ENCODE assay signal across 24 cellular contexts in genomic region chr2:118351796-118352195, GRCh38.
"Had no signal": no experiment of that assay in that cellular context is flagged by ENCODE, and none has a peak within 500 bp of the region (broad histone marks: within the 10 kb centered on the region; RNA-seq: fewer than 3 reads in every experiment).

No MANE protein-coding gene starts in this region.

- H3K36me3 Mint-ChIP-seq: IgD-negative memory B cell had no signal

- DNase-seq: Kasumi-1, MM.1S, NCI-H1092 treated with DMSO at 0.1 percent for 48 hours, NCI-H1436, NCI-H187, NCI-H2029, NCI-H2081 treated with DMSO at 0.1 percent for 48 hours, NCI-H2171, NCI-H226, NCI-H446, NCI-H510A, NCI-H524 treated with DMSO at 0.1 percent for 48 hours, NCI-H69, NCI-H774, Right ventricle myocardium superior, RPMI8226, SIG-M5 had no signal

- H3K4me1 ChIP-seq: SJSA1 had no signal

- H3K4me3 ChIP-seq: K562, SJSA1, SK-N-MC had no signal

- H3K9ac ChIP-seq: KMS-11 had no signal

- H3K4me3 Mint-ChIP-seq: IgD-negative memory B cell had no signal

- ATAC-seq: K562 had no signal

- FAIRE-seq: HTR-8/SVneo, K562, RCC 7860 had no signal

- H3K4me1 Mint-ChIP-seq: IgD-negative memory B cell had no signal

- H3K27ac Mint-ChIP-seq: IgD-negative memory B cell had no signal

- H3K27me3 ChIP-seq: SJSA1 had no signal

- H3K36me3 ChIP-seq: SJSA1 had no signal

- H3K27ac ChIP-seq: KMS-11, SJSA1, SK-N-MC had no signal

- H3K4me2 ChIP-seq: KMS-11 had no signal

- H3K9me3 ChIP-seq: SJSA1 had no signal
